Comparison of ENCODE assay signal across 16 cellular contexts in genomic region chr13:64158910-64159309, GRCh38.
DNase-seq lines count a peak whose midpoint lies in the region; ATAC-seq and TF ChIP-seq lines count a peak whose summit lies in the region.
"Had no signal": no experiment of that assay in that cellular context is flagged by ENCODE, and none has a peak within 500 bp of the region (broad histone marks: within the 10 kb centered on the region; RNA-seq: fewer than 3 reads in every experiment).

No MANE protein-coding gene starts in this region.

- no peaks in the 10 kb centered on the region for H3K9me3 ChIP-seq in Loucy (ENCODE audit: insufficient read depth, low read depth, low read length)
- H3K9me3 ChIP-seq in hepatocyte (ENCODE audit: low read depth), result no peaks in the 10 kb centered on the region
- H3K9me3 ChIP-seq: upper lobe of right lung had no signal

- TF ChIP-seq CTCF in AG10803 (conservative IDR thresholded peaks at IDR 0.05; ENCODE audit: low read length) (no peak), Loucy (conservative IDR thresholded peaks at IDR 0.05; ENCODE audit: low read length) (no peak), hepatocyte (IDR thresholded peaks at IDR 0.05; ENCODE audit: poor library complexity) (no peak)

- no peaks in the 10 kb centered on the region for H4K20me1 ChIP-seq in Loucy (ENCODE audit: insufficient read depth, low read length, poor library complexity, severe bottlenecking)
- H4K20me1 ChIP-seq in hepatocyte (ENCODE audit: insufficient read depth, poor library complexity, severe bottlenecking), result no peaks in the 10 kb centered on the region

- H3K4me1 ChIP-seq in Loucy (ENCODE audit: insufficient read depth, low read length, poor library complexity, severe bottlenecking) (peaks cover 9% of the 10 kb centered on the region), hepatocyte (ENCODE audit: insufficient read depth) (no peaks in the 10 kb centered on the region)
- H3K4me1 ChIP-seq: parathyroid adenoma, upper lobe of right lung had no signal

- no peaks in the 10 kb centered on the region for H3K4me1 Mint-ChIP-seq in naive thymus-derived CD8-positive, alpha-beta T cell

- no peak overlapping the region for H3K27ac Mint-ChIP-seq in naive thymus-derived CD8-positive, alpha-beta T cell
- H3K27ac Mint-ChIP-seq: T-helper 2 cell treated with Interferon-gamma antibody and Interleukin-4, amounts not matched to agents 5 μg/mL and 100 μg/mL, for 36 hours had no signal

- H3K36me3 Mint-ChIP-seq in naive thymus-derived CD8-positive, alpha-beta T cell, result no peaks in the 10 kb centered on the region

- H3K27me3 ChIP-seq in Loucy (ENCODE audit: insufficient read depth, low read length, poor library complexity, severe bottlenecking), result no peaks in the 10 kb centered on the region
- H3K27me3 ChIP-seq in hepatocyte, result no peaks in the 10 kb centered on the region
- H3K27me3 ChIP-seq: cardiac muscle cell, upper lobe of right lung had no signal

- H3K36me3 ChIP-seq in Loucy (ENCODE audit: insufficient read depth, low read length) (no peaks in the 10 kb centered on the region), hepatocyte (replicated peaks; ENCODE audit: insufficient read depth, low read depth) (no peaks in the 10 kb centered on the region)
- H3K36me3 ChIP-seq: cardiac muscle cell, upper lobe of right lung had no signal

- H3K27ac ChIP-seq in hepatocyte, result no peak overlapping the region
- H3K27ac ChIP-seq: cardiac muscle cell, parathyroid adenoma, PC-9, upper lobe of right lung had no signal

- H3F3A ChIP-seq in Loucy (ENCODE audit: low read depth), result no peaks in the 10 kb centered on the region

- no peaks in the 10 kb centered on the region for H3K79me2 ChIP-seq in Loucy (ENCODE audit: insufficient read depth, low read length)
- H3K79me2 ChIP-seq in hepatocyte, result no peaks in the 10 kb centered on the region
- H3K79me2 ChIP-seq: parathyroid adenoma had no signal

- H3K4me3 Mint-ChIP-seq in naive thymus-derived CD8-positive, alpha-beta T cell, result no peak overlapping the region
- H3K4me3 Mint-ChIP-seq: T-helper 2 cell treated with Interferon-gamma antibody and Interleukin-4, amounts not matched to agents 5 μg/mL and 100 μg/mL, for 36 hours had no signal

- H3K9me2 ChIP-seq in Loucy (replicated peaks; ENCODE audit: low read depth, low read length), result no peaks in the 10 kb centered on the region
- no peaks in the 10 kb centered on the region for H3K9me2 ChIP-seq in hepatocyte (replicated peaks; ENCODE audit: insufficient read depth)

- peak overlapping the region; percentile 20 for H3K4me2 ChIP-seq in Loucy (ENCODE audit: low read depth, low read length, poor library complexity, severe bottlenecking)
- no peak overlapping the region for H3K4me2 ChIP-seq in hepatocyte
- H3K4me2 ChIP-seq: PC-9 had no signal

- ATAC-seq in HG03135 (IDR thresholded peaks at IDR 0.05; ENCODE audit: unreplicated experiment), result no peak
- no peak for ATAC-seq in naive thymus-derived CD8-positive, alpha-beta T cell
- ATAC-seq: upper lobe of right lung had no signal

- peaks cover 0 to 15% (median 4%) of the 10 kb centered on the region in 9 donors for H3K9me3 Mint-ChIP-seq in naive thymus-derived CD8-positive, alpha-beta T cell

- POLR2A ChIA-PET in naive thymus-derived CD8-positive, alpha-beta T cell (lab: Charles Lee), result no interaction called here

- peak overlapping the region; percentile 58 for H2AFZ ChIP-seq in Loucy (ENCODE audit: low read length)
- H2AFZ ChIP-seq in hepatocyte, result no peak overlapping the region
- H2AFZ ChIP-seq: parathyroid adenoma, PC-9 had no signal

- no peaks in the 10 kb centered on the region for H3K27me3 Mint-ChIP-seq in naive thymus-derived CD8-positive, alpha-beta T cell

- H3K9ac ChIP-seq in Loucy (ENCODE audit: low read depth, low read length, poor library complexity, severe bottlenecking), result no peak overlapping the region
- H3K9ac ChIP-seq: parathyroid adenoma had no signal

- 83% methylated on average over 3 of the region's 3 CpGs for WGBS in hepatocyte (ENCODE audit: low lambda C conversion rate, missing lambda C conversion rate)

- DNase-seq in AG10803 (ENCODE audit: low read depth) (peak; percentile 67), astrocyte of the hippocampus (ENCODE audit: low read depth, low spot score) (peak; percentile 61), iris pigment epithelial cell (ENCODE audit: low read depth) (peak; percentile 69), hepatocyte (ENCODE audit: low spot score) (no peak), GOT3 (lab: John Stamatoyannopoulos, UW) (no peak)
- no peak for DNase-seq in naive thymus-derived CD8-positive, alpha-beta T cell
- DNase-seq: mesenchymal stem cell; MV-4-11; PC-9; stimulated activated CD4-positive, alpha-beta T cell treated with anti-CD3 and anti-CD28 coated beads, Interleukin-1b, Interleukin-23, amount 100 ng/mL, for 48 hours; upper lobe of right lung had no signal

- H3K4me3 ChIP-seq in AG10803 (ENCODE audit: low read length) (no peak overlapping the region), Loucy (ENCODE audit: low read length, poor library complexity, severe bottlenecking) (no peak overlapping the region), hepatocyte (no peak overlapping the region)
- H3K4me3 ChIP-seq: cardiac muscle cell, PC-9, upper lobe of right lung had no signal

Comparison
In these comparisons a context has a peak if more than half of its experiments do, and no peak if none do; other contexts are left out.
1. DNase-seq: peak in AG10803 (single experiment), astrocyte of the hippocampus (single experiment) and iris pigment epithelial cell (single experiment); none in naive thymus-derived CD8-positive, alpha-beta T cell (0 of 10), hepatocyte (single experiment) and GOT3 (single experiment).